ENCODE assay signal across 13 cellular contexts in the genomic region with DNA sequence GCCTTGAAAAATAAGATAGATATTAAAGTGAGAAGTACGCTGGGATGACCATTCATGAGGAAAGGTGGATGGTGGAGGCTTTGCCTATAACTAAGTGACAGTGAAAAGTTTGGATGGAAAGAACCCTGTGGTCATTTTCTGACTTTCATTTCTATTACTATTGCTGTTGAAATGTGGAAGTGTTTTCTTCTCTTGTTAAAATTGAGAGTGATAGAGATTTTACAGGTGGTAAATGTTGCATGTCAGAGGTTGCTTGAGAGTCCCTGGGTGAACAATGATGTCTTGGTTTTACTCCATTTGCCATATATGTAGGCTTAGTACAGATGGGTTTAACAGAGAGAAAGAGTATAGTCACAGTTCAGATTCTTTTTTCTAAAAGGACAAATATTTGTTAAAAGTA.
DNase-seq lines count a peak whose midpoint lies in the region; ATAC-seq and TF ChIP-seq lines count a peak whose summit lies in the region.
"Had no signal": no experiment of that assay in that cellular context is flagged by ENCODE, and none has a peak within 500 bp of the region (broad histone marks: within the 10 kb centered on the region; RNA-seq: fewer than 3 reads in every experiment).

No MANE protein-coding gene starts in this region.

- no peak for TF ChIP-seq CTCF in foreskin fibroblast (IDR thresholded peaks at IDR 0.05; ENCODE audit: low read depth, low read length)

- ATAC-seq in GM18498 (IDR thresholded peaks at IDR 0.05; ENCODE audit: unreplicated experiment), result peak; percentile 82
- ATAC-seq in GM19395 (IDR thresholded peaks at IDR 0.05; ENCODE audit: unreplicated experiment), result peak; percentile 85
- peak; percentile 84 for ATAC-seq in HG02870 (IDR thresholded peaks at IDR 0.05; ENCODE audit: unreplicated experiment)
- ATAC-seq in HG03571 (IDR thresholded peaks at IDR 0.05; ENCODE audit: unreplicated experiment), result peak; percentile 72

- DNase-seq in foreskin fibroblast (no peak), hippocampal formation (lab: John Stamatoyannopoulos, UW) (no peak)
- no peak for DNase-seq in activated naive CD4-positive, alpha-beta T cell treated with anti-CD3 and anti-CD28 coated beads, Interleukin-2, amount 50 U/mL, for 16 hours
- DNase-seq in activated CD8-positive, alpha-beta memory T cell treated with anti-CD3 and anti-CD28 coated beads for 24 hours, result no peak
- DNase-seq: brain microvascular endothelial cell, IMR-90, NCI-H446 had no signal

- no peak overlapping the region for H3K4me3 ChIP-seq in foreskin fibroblast (ENCODE audit: low read depth in 1 of 2, low read length in 2 of 2)
- H3K4me3 ChIP-seq: BLaER1 treated with 17β-estradiol and CSF1 and Interleukin-3, amounts not matched to agents 10 nM and 100 nM; SK-N-MC had no signal
